1 cellular context compared by ENCODE assay signal in the genomic region with DNA sequence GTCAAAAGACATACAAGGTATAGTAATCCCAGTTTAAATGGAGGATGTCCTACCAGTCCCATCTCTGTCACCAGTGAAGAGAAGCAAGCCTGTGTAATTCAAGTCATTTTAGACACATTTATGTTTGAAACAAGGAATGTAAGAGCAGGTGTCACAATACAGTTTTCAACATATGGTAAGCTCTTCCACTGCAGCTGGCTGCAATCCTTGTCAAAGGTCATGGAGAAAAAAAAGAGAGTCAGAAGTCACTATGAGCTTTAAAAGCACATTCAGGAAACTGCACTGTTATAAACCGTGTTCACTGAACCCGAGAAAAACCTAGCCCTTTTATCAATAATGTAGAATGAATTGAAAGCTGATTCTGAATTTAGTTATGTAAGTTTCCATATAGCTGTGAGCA.
TF ChIP-seq lines count a peak whose summit lies in the region.

No MANE protein-coding gene starts in this region.

TF ChIP-seq in IMR-90, 13 proteins besides CTCF, POLR2A, EP300 and RAD21:
- TF ChIP-seq, protein P1, sequence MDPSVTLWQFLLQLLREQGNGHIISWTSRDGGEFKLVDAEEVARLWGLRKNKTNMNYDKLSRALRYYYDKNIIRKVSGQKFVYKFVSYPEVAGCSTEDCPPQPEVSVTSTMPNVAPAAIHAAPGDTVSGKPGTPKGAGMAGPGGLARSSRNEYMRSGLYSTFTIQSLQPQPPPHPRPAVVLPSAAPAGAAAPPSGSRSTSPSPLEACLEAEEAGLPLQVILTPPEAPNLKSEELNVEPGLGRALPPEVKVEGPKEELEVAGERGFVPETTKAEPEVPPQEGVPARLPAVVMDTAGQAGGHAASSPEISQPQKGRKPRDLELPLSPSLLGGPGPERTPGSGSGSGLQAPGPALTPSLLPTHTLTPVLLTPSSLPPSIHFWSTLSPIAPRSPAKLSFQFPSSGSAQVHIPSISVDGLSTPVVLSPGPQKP (IDR thresholded peaks at IDR 0.05; ENCODE audit: borderline replicate concordance, low read depth, low read length): no peak
- TF ChIP-seq CHD1 (IDR thresholded peaks at IDR 0.05; ENCODE audit: low read depth, low read length) (no peak), MAFK (IDR thresholded peaks at IDR 0.05; ENCODE audit: low read depth, low read length) (no peak), CEBPB (IDR thresholded peaks at IDR 0.05; ENCODE audit: low read depth, low read length) (no peak), SMC3 (IDR thresholded peaks at IDR 0.05; ENCODE audit: low read depth, low read length) (no peak), NFE2L2 (IDR thresholded peaks at IDR 0.05; ENCODE audit: low read depth, low read length) (no peak), MAZ (IDR thresholded peaks at IDR 0.05; ENCODE audit: borderline replicate concordance, low read depth, low read length) (no peak), FOS (IDR thresholded peaks at IDR 0.05; ENCODE audit: low read depth, low read length) (no peak), RCOR1 (IDR thresholded peaks at IDR 0.05; ENCODE audit: insufficient replicate concordance, low read length) (no peak)
- TF ChIP-seq, protein P2, sequence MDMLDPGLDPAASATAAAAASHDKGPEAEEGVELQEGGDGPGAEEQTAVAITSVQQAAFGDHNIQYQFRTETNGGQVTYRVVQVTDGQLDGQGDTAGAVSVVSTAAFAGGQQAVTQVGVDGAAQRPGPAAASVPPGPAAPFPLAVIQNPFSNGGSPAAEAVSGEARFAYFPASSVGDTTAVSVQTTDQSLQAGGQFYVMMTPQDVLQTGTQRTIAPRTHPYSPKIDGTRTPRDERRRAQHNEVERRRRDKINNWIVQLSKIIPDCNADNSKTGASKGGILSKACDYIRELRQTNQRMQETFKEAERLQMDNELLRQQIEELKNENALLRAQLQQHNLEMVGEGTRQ (IDR thresholded peaks at IDR 0.05; ENCODE audit: low read depth, low read length): no peak
